In the genomic region with DNA sequence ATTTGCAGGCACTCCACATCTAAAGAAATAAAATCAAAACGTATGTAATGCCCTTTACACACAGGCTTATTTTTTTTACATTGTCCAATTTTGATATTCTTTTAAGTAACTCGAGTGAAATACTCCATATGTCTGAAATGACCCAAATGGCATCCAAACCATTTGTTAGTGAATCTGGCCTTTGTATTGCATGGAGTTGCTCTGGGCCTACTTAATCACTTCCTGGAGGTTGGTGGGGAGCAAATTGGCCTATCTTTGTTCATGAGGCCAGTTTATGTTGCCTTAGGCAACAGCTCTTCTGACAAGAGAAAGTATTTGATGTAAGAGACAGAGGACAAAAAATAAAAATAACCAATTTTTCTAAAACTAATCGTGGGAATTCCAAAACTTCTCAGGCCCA, we compare ENCODE assay signal across 18 cellular contexts. TPM values are rescaled to one million over a fixed set of nuclear protein-coding genes. Genes with fewer than 3 reads are reported as not detected.
DNase-seq lines count a peak whose midpoint lies in the region; TF ChIP-seq lines count a peak whose summit lies in the region.
"Had no signal": no experiment of that assay in that cellular context is flagged by ENCODE, and none has a peak within 500 bp of the region (broad histone marks: within the 10 kb centered on the region; RNA-seq: fewer than 3 reads in every experiment).

No MANE protein-coding gene starts in this region.

- no peak for DNase-seq in activated CD4-positive, alpha-beta T cell treated with anti-CD3 and anti-CD28 coated beads, Interleukin-2, amount 10 ng/mL, durations not matched to agents 7 days and 5 days
- no peak for DNase-seq in activated CD4-positive, alpha-beta T cell treated with anti-CD3 and anti-CD28 coated beads for 4 hours
- DNase-seq in SK-N-SH (peak; percentile 35), foreskin fibroblast (peak; percentile 57 to 79), smooth muscle cell (lab: John Stamatoyannopoulos, UW; ENCODE audit: unreplicated experiment) (no peak), posterior vena cava (ENCODE audit: low spot score) (no peak)
- no peak for DNase-seq in stimulated activated CD4-positive, alpha-beta T cell treated with anti-CD3 and anti-CD28 coated beads, Interleukin-4, amount 100 ng/mL, for 4 hours
- no peak for DNase-seq in NK-92 treated with Interleukin-12 subunit alpha and Interleukin-12 subunit beta, amount 100 ng/mL, for 24 hours (lab: John Stamatoyannopoulos, UW)
- DNase-seq: activated T-cell treated with anti-CD3 and anti-CD28 coated beads, Interleukin-2, amount 50 U/mL, for 24 hours; COR-L47; cortex of kidney; NCI-H1694 treated with DMSO at 0.1 percent for 48 hours; NCI-H526 treated with DMSO at 0.1 percent for 48 hours; spleen; stomach; T-helper 17 cell had no signal

- CTCF ChIA-PET in activated CD4-positive, alpha-beta T cell treated with anti-CD3 and anti-CD28 coated beads, Interleukin-2, amount 10 ng/mL, durations not matched to agents 7 days and 5 days (lab: Charles Lee): interaction anchor here (0.7 to 1.6 kb wide), 2 partner anchors 10 to 331 kb away, joined by 3 read pairs; no protein-coding TSS in a partner anchor
- CTCF ChIA-PET in SK-N-SH (lab: Yijun Ruan, JAX): interaction anchor here (1.9 kb wide), 1 partner anchor 276 kb away, joined by 3 read pairs; no protein-coding TSS in a partner anchor

- H3K4me1 ChIP-seq in SK-N-SH (ENCODE audit: control insufficient read depth in 1 of 2, insufficient read depth in 2 of 2, low read depth in 1 of 2, low read length in 1 of 2): peaks cover 0 to 2% of the 10 kb centered on the region in 2 experiments; a peak in 1 of 4 replicates
- peaks cover 7% of the 10 kb centered on the region for H3K4me1 ChIP-seq in smooth muscle cell (ENCODE audit: low read depth)
- H3K4me1 ChIP-seq: stomach had no signal

- no peak overlapping the region for H3K4me3 Mint-ChIP-seq in activated CD4-positive, alpha-beta T cell treated with anti-CD3 and anti-CD28 coated beads, Interleukin-2, amount 10 ng/mL, durations not matched to agents 7 days and 5 days
- H3K4me3 Mint-ChIP-seq: activated T-cell treated with anti-CD3 and anti-CD28 coated beads, Interleukin-2, amount 50 U/mL, for 24 hours; T-helper 17 cell had no signal

- H3K4me2 ChIP-seq in SK-N-SH: no peak overlapping the region
- no peak overlapping the region for H3K4me2 ChIP-seq in smooth muscle cell

- H2AFZ ChIP-seq in SK-N-SH (ENCODE audit: low read depth) (peak overlapping the region; percentile 44; the same call in 1 of the 2 replicates), smooth muscle cell (ENCODE audit: low read depth) (no peak overlapping the region)

- H3K4me3 ChIP-seq in SK-N-SH (ENCODE audit: low read depth in 2 of 2, low read length in 1 of 2) (no peak overlapping the region), foreskin fibroblast (ENCODE audit: low read depth in 1 of 2, low read length in 2 of 2) (no peak overlapping the region), smooth muscle cell (no peak overlapping the region)
- H3K4me3 ChIP-seq: HAP-1, spleen, stomach had no signal

- H3K79me2 ChIP-seq in SK-N-SH (ENCODE audit: insufficient read depth) (no peaks in the 10 kb centered on the region), smooth muscle cell (ENCODE audit: low read depth) (no peaks in the 10 kb centered on the region)

- peak overlapping the region; percentile 18 to 28; a peak in 2 of 4 replicates for H3K27ac ChIP-seq in SK-N-SH (ENCODE audit: low read depth in 2 of 2, low read length in 1 of 2)
- H3K27ac ChIP-seq in smooth muscle cell (ENCODE audit: low read depth): peak overlapping the region; percentile 7
- H3K27ac ChIP-seq: HL-60, stomach had no signal

- no peak for TF ChIP-seq CTCF in SK-N-SH (IDR thresholded peaks at IDR 0.05)
- TF ChIP-seq CTCF in foreskin fibroblast (IDR thresholded peaks at IDR 0.05; ENCODE audit: low read depth, low read length): no peak
- no peak for TF ChIP-seq CTCF in smooth muscle cell (IDR thresholded peaks at IDR 0.05; ENCODE audit: borderline replicate concordance, insufficient read depth, poor library complexity, severe bottlenecking)

- no peaks in the 10 kb centered on the region for H3K36me3 ChIP-seq in SK-N-SH (replicated peaks in 1 of 2; ENCODE audit: control insufficient read depth in 1 of 2, insufficient read depth in 2 of 2, low read length in 1 of 2)
- no peaks in the 10 kb centered on the region for H3K36me3 ChIP-seq in smooth muscle cell (ENCODE audit: low read depth)
- H3K36me3 ChIP-seq: HAP-1, spleen, stomach had no signal

- POLR2A ChIA-PET in activated CD4-positive, alpha-beta T cell treated with anti-CD3 and anti-CD28 coated beads, Interleukin-2, amount 10 ng/mL, durations not matched to agents 7 days and 5 days (lab: Charles Lee): no interaction called here
- POLR2A ChIA-PET in SK-N-SH (lab: Yijun Ruan, JAX): no interaction called here

- H3K9ac ChIP-seq in SK-N-SH (no peak overlapping the region), smooth muscle cell (ENCODE audit: low read depth) (no peak overlapping the region)

- H3F3A ChIP-seq in SK-N-SH (replicated peaks; ENCODE audit: insufficient read depth) (peaks cover 2% of the 10 kb centered on the region), smooth muscle cell (ENCODE audit: low read depth) (no peaks in the 10 kb centered on the region)

- peaks cover 12% of the 10 kb centered on the region for H3K36me3 Mint-ChIP-seq in activated CD4-positive, alpha-beta T cell treated with anti-CD3 and anti-CD28 coated beads, Interleukin-2, amount 10 ng/mL, durations not matched to agents 7 days and 5 days (ENCODE audit: low read depth)

- intact Hi-C loops in posterior vena cava (cut with DNase I): no loop called here

- H3K4me1 Mint-ChIP-seq in activated CD4-positive, alpha-beta T cell treated with anti-CD3 and anti-CD28 coated beads, Interleukin-2, amount 10 ng/mL, durations not matched to agents 7 days and 5 days: peaks cover 45% of the 10 kb centered on the region

- no peak for TF ChIP-seq EP300 in SK-N-SH (IDR thresholded peaks at IDR 0.05; ENCODE audit: borderline replicate concordance in 1 of 2, low read depth in 1 of 2, low read length in 1 of 2)

- WGBS in SK-N-SH (ENCODE audit: low lambda C conversion rate): 43% methylated on average over 3 of the region's 3 CpGs
- WGBS in smooth muscle cell (ENCODE audit: low lambda C conversion rate): 62% methylated on average over 3 of the region's 3 CpGs

- no peaks in the 10 kb centered on the region for H3K9me3 ChIP-seq in SK-N-SH
- no peaks in the 10 kb centered on the region for H3K9me3 ChIP-seq in smooth muscle cell (replicated peaks; ENCODE audit: low read depth)
- H3K9me3 ChIP-seq: HAP-1, spleen, stomach had no signal

- no peaks in the 10 kb centered on the region for H3K27me3 ChIP-seq in SK-N-SH (ENCODE audit: insufficient read depth)
- no peaks in the 10 kb centered on the region for H3K27me3 ChIP-seq in smooth muscle cell (ENCODE audit: low read depth)
- H3K27me3 ChIP-seq: spleen, stomach had no signal

- H3K9me2 ChIP-seq in SK-N-SH: no peaks in the 10 kb centered on the region

- TF ChIP-seq RAD21 in SK-N-SH (IDR thresholded peaks at IDR 0.05; ENCODE audit: low read length): no peak

- no peaks in the 10 kb centered on the region for H3K9me3 Mint-ChIP-seq in activated CD4-positive, alpha-beta T cell treated with anti-CD3 and anti-CD28 coated beads, Interleukin-2, amount 10 ng/mL, durations not matched to agents 7 days and 5 days
- H3K9me3 Mint-ChIP-seq: activated T-cell treated with anti-CD3 and anti-CD28 coated beads, Interleukin-2, amount 50 U/mL, for 24 hours had no signal

- H3K27me3 Mint-ChIP-seq in activated CD4-positive, alpha-beta T cell treated with anti-CD3 and anti-CD28 coated beads, Interleukin-2, amount 10 ng/mL, durations not matched to agents 7 days and 5 days: no peaks in the 10 kb centered on the region
- H3K27me3 Mint-ChIP-seq: activated T-cell treated with anti-CD3 and anti-CD28 coated beads, Interleukin-2, amount 50 U/mL, for 24 hours; T-helper 17 cell had no signal

- no peaks in the 10 kb centered on the region for H4K20me1 ChIP-seq in SK-N-SH (ENCODE audit: insufficient read depth)
- H4K20me1 ChIP-seq in smooth muscle cell (ENCODE audit: low read depth): no peaks in the 10 kb centered on the region

- peak overlapping the region; percentile 51 for H3K27ac Mint-ChIP-seq in activated CD4-positive, alpha-beta T cell treated with anti-CD3 and anti-CD28 coated beads, Interleukin-2, amount 10 ng/mL, durations not matched to agents 7 days and 5 days
- H3K27ac Mint-ChIP-seq: activated T-cell treated with anti-CD3 and anti-CD28 coated beads, Interleukin-2, amount 50 U/mL, for 24 hours; T-helper 17 cell had no signal

TF ChIP-seq in SK-N-SH, 30 proteins besides CTCF, POLR2A, EP300 and RAD21 (continues in another document):
- TF ChIP-seq, protein P1, sequence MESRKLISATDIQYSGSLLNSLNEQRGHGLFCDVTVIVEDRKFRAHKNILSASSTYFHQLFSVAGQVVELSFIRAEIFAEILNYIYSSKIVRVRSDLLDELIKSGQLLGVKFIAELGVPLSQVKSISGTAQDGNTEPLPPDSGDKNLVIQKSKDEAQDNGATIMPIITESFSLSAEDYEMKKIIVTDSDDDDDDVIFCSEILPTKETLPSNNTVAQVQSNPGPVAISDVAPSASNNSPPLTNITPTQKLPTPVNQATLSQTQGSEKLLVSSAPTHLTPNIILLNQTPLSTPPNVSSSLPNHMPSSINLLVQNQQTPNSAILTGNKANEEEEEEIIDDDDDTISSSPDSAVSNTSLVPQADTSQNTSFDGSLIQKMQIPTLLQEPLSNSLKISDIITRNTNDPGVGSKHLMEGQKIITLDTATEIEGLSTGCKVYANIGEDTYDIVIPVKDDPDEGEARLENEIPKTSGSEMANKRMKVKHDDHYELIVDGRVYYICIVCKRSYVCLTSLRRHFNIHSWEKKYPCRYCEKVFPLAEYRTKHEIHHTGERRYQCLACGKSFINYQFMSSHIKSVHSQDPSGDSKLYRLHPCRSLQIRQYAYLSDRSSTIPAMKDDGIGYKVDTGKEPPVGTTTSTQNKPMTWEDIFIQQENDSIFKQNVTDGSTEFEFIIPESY (IDR thresholded peaks at IDR 0.05; ENCODE audit: borderline replicate concordance, low read depth): no peak
- no peak for TF ChIP-seq ELF1 (IDR thresholded peaks at IDR 0.05)

RNA-seq across cellular contexts. Expression of gene TMEM131L, which starts 47.6 kb away (rescaled TPM):
- 10 to 100 TPM; 49.3 to 56.0 TPM for total RNA-seq in activated CD4-positive, alpha-beta T cell treated with anti-CD3 and anti-CD28 coated beads, Interleukin-2, amount 10 ng/mL, durations not matched to agents 7 days and 5 days
- polyA plus RNA-seq in SK-N-SH (2012; rRNA removed) (6.2 and 6.8 TPM in 2 replicates), smooth muscle cell (2.6 and 4.3 TPM in 2 replicates)
- 4.6 and 4.9 TPM in 2 replicates for polyA plus RNA-seq in SK-N-SH (2012; cell fraction: cytosol; rRNA removed)
- 15.8 and 17.0 TPM in 2 replicates for polyA plus RNA-seq in SK-N-SH (2012; cell fraction: nucleus; rRNA removed)
- total RNA-seq in smooth muscle cell (6.7 and 12.9 TPM in 2 replicates), posterior vena cava (10 to 100 TPM; 11.4 to 12.0 TPM)

Comparison
In these comparisons a context has a peak if more than half of its experiments do, and no peak if none do; other contexts are left out.
1. DNase-seq: peak in SK-N-SH (single experiment) and foreskin fibroblast (2 of 2); none in activated CD4-positive, alpha-beta T cell treated with anti-CD3 and anti-CD28 coated beads, Interleukin-2, amount 10 ng/mL, durations not matched to agents 7 days and 5 days (single experiment), activated CD4-positive, alpha-beta T cell treated with anti-CD3 and anti-CD28 coated beads for 4 hours (0 of 2), smooth muscle cell (single experiment), stimulated activated CD4-positive, alpha-beta T cell treated with anti-CD3 and anti-CD28 coated beads, Interleukin-4, amount 100 ng/mL, for 4 hours (0 of 2), NK-92 treated with Interleukin-12 subunit alpha and Interleukin-12 subunit beta, amount 100 ng/mL, for 24 hours (single experiment) and posterior vena cava (single experiment).